ENCODE assay signal across 32 cellular contexts in the genomic region with DNA sequence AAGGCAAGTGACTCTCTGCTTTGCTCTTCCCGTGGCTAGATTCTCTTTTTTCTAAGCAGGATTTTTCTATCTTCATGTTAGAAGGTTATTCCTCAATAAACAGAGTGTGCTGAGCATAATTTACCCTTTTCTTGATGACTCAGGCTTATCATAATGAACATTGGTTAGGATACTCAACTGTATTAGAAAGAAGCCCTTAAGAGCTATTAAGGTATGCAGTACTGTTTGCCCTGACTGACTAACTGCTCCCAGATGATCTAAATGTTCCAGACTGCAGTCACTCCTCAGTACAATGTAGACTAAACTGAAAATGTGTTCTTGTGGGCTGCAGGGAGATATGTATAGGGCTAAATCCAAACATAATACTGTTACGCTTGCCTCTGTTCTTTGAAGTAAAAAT.
"Had no signal": no experiment of that assay in that cellular context is flagged by ENCODE, and none has a peak within 500 bp of the region (broad histone marks: within the 10 kb centered on the region; RNA-seq: fewer than 3 reads in every experiment).

No MANE protein-coding gene starts in this region.

- H3K9me3 ChIP-seq: body of pancreas, colonic mucosa, gastroesophageal sphincter, psoas muscle, sigmoid colon, uterus had no signal

- FAIRE-seq: endometrium, kidney had no signal

- H2AFZ ChIP-seq: hepatocyte, parathyroid adenoma had no signal

- H3K4me3 ChIP-seq: body of pancreas, cardiac muscle cell, colonic mucosa, gastroesophageal sphincter, hepatocyte, psoas muscle, sigmoid colon, smooth muscle cell, uterus had no signal

- H3K27ac ChIP-seq: body of pancreas, cardiac muscle cell, colonic mucosa, gastroesophageal sphincter, hepatocyte, parathyroid adenoma, psoas muscle, sigmoid colon, uterus had no signal

- H3K4me2 ChIP-seq: hepatocyte, smooth muscle cell had no signal

- H3K79me2 ChIP-seq: hepatocyte, parathyroid adenoma had no signal

- H3K9ac ChIP-seq: parathyroid adenoma had no signal

- DNase-seq: activated CD4-positive, alpha-beta T cell treated with anti-CD3 and anti-CD28 coated beads for 4 hours; activated CD4-positive, alpha-beta T cell treated with anti-CD3 and anti-CD28 coated beads, Interleukin-2, amount 50 U/mL, for 4 hours; activated CD8-positive, alpha-beta memory T cell treated with anti-CD3 and anti-CD28 coated beads, Interleukin-2, amount 50 U/mL, for 48 hours; activated gamma-delta T cell; activated naive CD4-positive, alpha-beta T cell treated with anti-CD3 and anti-CD28 coated beads, Interleukin-2, amount 10 ng/mL, durations not matched to agents 7 days and 5 days; activated naive CD8-positive, alpha-beta T cell treated with anti-CD3 and anti-CD28 coated beads, Interleukin-2, amount 10 ng/mL, durations not matched to agents 7 days and 5 days; activated T-cell treated with anti-CD3 and anti-CD28 coated beads, Interleukin-2, amount 50 U/mL, for 24 hours; amniotic stem cell; body of pancreas; cerebellar nuclear complex; colonic mucosa; effector CD8-positive, alpha-beta T cell; kidney; left colon; midbrain; naive thymus-derived CD8-positive, alpha-beta T cell; occipital lobe; psoas muscle; sigmoid colon; stimulated activated CD4-positive, alpha-beta T cell treated with anti-CD3 and anti-CD28 coated beads, Interleukin-1b, Interleukin-23, amount 100 ng/mL, for 48 hours; stimulated activated CD4-positive, alpha-beta T cell treated with anti-CD3 and anti-CD28 coated beads, Interleukin-4, amount 100 ng/mL, for 4 hours; stimulated activated CD8-positive, alpha-beta memory T cell treated with anti-CD3 and anti-CD28 coated beads, Interleukin-4, amount 100 ng/mL, for 48 hours; stimulated activated naive CD8-positive, alpha-beta T cell treated with anti-CD3 and anti-CD28 coated beads, Interleukin-15, amount 100 ng/mL, for 72 hours; substantia nigra; uterus had no signal

- H3K36me3 ChIP-seq: cardiac muscle cell, colonic mucosa, gastroesophageal sphincter, sigmoid colon had no signal

- ATAC-seq: body of pancreas; gastroesophageal sphincter; left colon; naive thymus-derived CD8-positive, alpha-beta T cell; psoas muscle; stimulated activated memory B cell treated with anti-CD40 and anti-IgM and Interleukin-4, amounts not matched to agents 10 μg/mL and 1 μg/mL and 100 μg/mL, for 72 hours; stimulated activated naive CD8-positive, alpha-beta T cell treated with anti-CD3 and anti-CD28 coated beads, Interleukin-15, amount 100 ng/mL, for 72 hours had no signal

- H3K27me3 ChIP-seq: body of pancreas, cardiac muscle cell, colonic mucosa, gastroesophageal sphincter, hepatocyte, sigmoid colon, uterus had no signal

- H3K4me1 ChIP-seq: body of pancreas, colonic mucosa, gastroesophageal sphincter, parathyroid adenoma, psoas muscle, sigmoid colon, uterus had no signal
